In the genomic region with DNA sequence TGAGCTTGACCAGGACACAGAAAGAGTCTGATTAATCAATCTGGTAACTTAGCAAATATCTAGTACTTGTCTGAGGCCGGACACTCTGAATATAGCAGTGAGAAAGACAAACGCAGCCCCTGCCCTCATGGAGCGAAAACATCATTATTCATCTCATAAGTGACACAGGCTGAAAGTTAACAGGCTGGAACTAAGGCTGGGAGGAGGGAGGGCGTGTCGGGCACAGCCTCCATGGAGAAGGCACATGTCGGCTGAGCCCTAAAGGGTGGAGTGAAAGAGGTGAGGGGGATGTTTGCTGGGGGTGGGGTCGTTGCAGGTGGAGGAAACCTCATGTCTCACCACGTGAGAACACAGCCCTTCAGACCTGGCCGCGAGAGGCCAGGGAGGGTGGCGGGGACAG, we compare ENCODE assay signal across 24 cellular contexts.
"Had no signal": no experiment of that assay in that cellular context is flagged by ENCODE, and none has a peak within 500 bp of the region (broad histone marks: within the 10 kb centered on the region; RNA-seq: fewer than 3 reads in every experiment).

No MANE protein-coding gene starts in this region.

- DNase-seq: IMR-90, Karpas-422, KG1, MG63, NCI-H1092, NCI-H1105 treated with DMSO at 0.1 percent for 48 hours, NCI-H1417 treated with DMSO at 0.1 percent for 48 hours, NCI-H146, NCI-H1694 treated with DMSO at 0.1 percent for 48 hours, NCI-H1930, NCI-H2081, NCI-H2107, NCI-H226, NCI-H446, NCI-H510A, NCI-H524 treated with DMSO at 0.1 percent for 48 hours, NCI-H69, NCI-H774, Right ventricle myocardium superior, RPMI8226, SIG-M5 had no signal

- FAIRE-seq: RCC 7860 had no signal

- H3K27me3 ChIP-seq: MG63, SJSA1 had no signal

- H3K9me3 ChIP-seq: MG63, SJSA1 had no signal

- H3K4me3 ChIP-seq: MG63, SJSA1, SK-N-MC had no signal

- H3K27ac ChIP-seq: SJSA1, SK-N-MC had no signal

- H3K36me3 ChIP-seq: MG63, SJSA1 had no signal

- H3K4me1 ChIP-seq: SJSA1 had no signal
